In the genomic region with DNA sequence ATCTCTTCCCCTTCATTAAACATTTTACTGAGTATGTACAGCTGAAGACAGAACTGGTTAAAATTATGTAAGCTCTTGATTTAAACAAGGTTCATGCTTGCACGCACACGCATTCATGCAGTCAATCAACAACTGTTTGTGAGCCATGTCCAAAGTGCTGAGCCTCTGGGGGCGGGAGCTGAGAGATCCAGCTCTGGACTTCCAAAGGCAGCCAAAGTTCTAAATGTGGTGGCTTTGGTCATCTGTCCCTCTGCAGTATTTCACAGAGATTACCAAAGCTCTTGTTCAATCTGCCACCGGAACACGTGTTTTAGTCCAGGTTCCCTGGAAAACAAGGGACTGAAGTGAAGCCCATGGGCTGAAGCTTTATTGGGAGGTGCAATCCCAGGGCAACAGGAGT, we compare ENCODE assay signal across 19 cellular contexts. TPM values are rescaled to one million over a fixed set of nuclear protein-coding genes. Genes with fewer than 3 reads are reported as not detected.
A peak's percentile ranks its signal among the peaks of the same experiment; 100 is the strongest.
DNase-seq lines count a peak whose midpoint lies in the region; FAIRE-seq and TF ChIP-seq lines count a peak whose summit lies in the region.
"Had no signal": no experiment of that assay in that cellular context is flagged by ENCODE, and none has a peak within 500 bp of the region (broad histone marks: within the 10 kb centered on the region; RNA-seq: fewer than 3 reads in every experiment).

No MANE protein-coding gene starts in this region.

- H3K18ac ChIP-seq in H9 (ENCODE audit: insufficient read length, low read depth, low read length) = no peak overlapping the region

- no peak overlapping the region for H3K27ac Mint-ChIP-seq in H9
- H3K27ac Mint-ChIP-seq: CD4-positive, alpha-beta memory T cell; HFFc6 had no signal

- no peaks in the 10 kb centered on the region for H4K20me1 ChIP-seq in H9 (ENCODE audit: control insufficient read depth, insufficient read depth, insufficient read length)
- no peaks in the 10 kb centered on the region for H4K20me1 ChIP-seq in smooth muscle cell (ENCODE audit: low read depth)
- H4K20me1 ChIP-seq: BLaER1 had no signal

- no peak overlapping the region for H3K4ac ChIP-seq in H9 (ENCODE audit: low read depth, low read length)

- no peak overlapping the region for H2BK120ac ChIP-seq in H9 (ENCODE audit: low read depth, low read length, poor library complexity, severe bottlenecking)

- no peak overlapping the region for H3K4me2 ChIP-seq in H9 (ENCODE audit: insufficient read depth, insufficient read length, low read length)
- peak overlapping the region; percentile 55 for H3K4me2 ChIP-seq in smooth muscle cell
- H3K4me2 ChIP-seq: BLaER1 had no signal

- no peak overlapping the region for H3T11ph ChIP-seq in H9 (ENCODE audit: low read length)

- H3K9me3 ChIP-seq in H9 (ENCODE audit: control insufficient read depth, low read depth, low read length) (no peaks in the 10 kb centered on the region), kidney (ENCODE audit: control insufficient read depth in 1 of 2, low read length in 2 of 2) (no peaks in the 10 kb centered on the region), smooth muscle cell (replicated peaks; ENCODE audit: low read depth) (no peaks in the 10 kb centered on the region)
- H3K9me3 ChIP-seq: BLaER1, SJSA1 had no signal

- H2AFZ ChIP-seq in H9 (ENCODE audit: low read length) (no peak overlapping the region), smooth muscle cell (ENCODE audit: low read depth) (no peak overlapping the region)

- no peak overlapping the region for H2BK12ac ChIP-seq in H9 (ENCODE audit: insufficient read length, low read depth, low read length)

- H2AK5ac ChIP-seq in H9 (ENCODE audit: insufficient read length, low read length) = no peak overlapping the region

- no peaks in the 10 kb centered on the region; the same call in 1 of the 2 replicates for H3K4me1 ChIP-seq in H9 (ENCODE audit: insufficient read depth, low read length)
- no peaks in the 10 kb centered on the region for H3K4me1 ChIP-seq in kidney (ENCODE audit: control insufficient read depth in 1 of 2, insufficient read depth in 1 of 2, low read depth in 1 of 2, low read length in 2 of 2)
- no peaks in the 10 kb centered on the region for H3K4me1 ChIP-seq in smooth muscle cell (ENCODE audit: low read depth)
- H3K4me1 ChIP-seq: SJSA1 had no signal

- H3K56ac ChIP-seq in H9 (ENCODE audit: insufficient read length, low read depth, low read length) = no peak overlapping the region

- no peak overlapping the region for H3K4me3 Mint-ChIP-seq in H9
- H3K4me3 Mint-ChIP-seq: CD4-positive, alpha-beta memory T cell; HFFc6 had no signal

- no peak overlapping the region for H2BK15ac ChIP-seq in H9 (ENCODE audit: low read depth, low read length)

- H3K9me3 Mint-ChIP-seq in H9 = peaks cover 3% of the 10 kb centered on the region in 2 experiments; a peak in 3 of 5 replicates
- H3K9me3 Mint-ChIP-seq: HFFc6 had no signal

- H3K79me1 ChIP-seq in H9 (ENCODE audit: insufficient read depth, low read depth, low read length, poor library complexity, severe bottlenecking) = no peaks in the 10 kb centered on the region

- H3K4me1 Mint-ChIP-seq in H9 = peaks cover 16 to 23% of the 10 kb centered on the region in 2 experiments
- H3K4me1 Mint-ChIP-seq: CD4-positive, alpha-beta memory T cell had no signal

- no peak for DNase-seq in H9
- DNase-seq in dorsolateral prefrontal cortex = no peak
- DNase-seq in kidney = peak; percentile 37
- DNase-seq in smooth muscle cell (lab: John Stamatoyannopoulos, UW; ENCODE audit: unreplicated experiment) = no peak
- no peak for DNase-seq in HUDEP-2 (lab: John Stamatoyannopoulos, UW; ENCODE audit: unreplicated experiment in 76 of 76)
- DNase-seq in A172 (ENCODE audit: low spot score) = no peak
- no peak for DNase-seq in activated naive CD4-positive, alpha-beta T cell treated with Interleukin-2 at 50 U/mL for 16 hours
- DNase-seq: CD4-positive, alpha-beta memory T cell; GF-D8; HFFc6; IMR-90; Karpas-422; NCI-H1417 treated with DMSO at 0.1 percent for 48 hours; NCI-H1930; NCI-H526; PC-3 had no signal

- no peaks in the 10 kb centered on the region for H3F3A ChIP-seq in smooth muscle cell (ENCODE audit: low read depth)

- no peak overlapping the region for H4K8ac ChIP-seq in H9 (replicated peaks; ENCODE audit: insufficient read length, low read depth, low read length)

- H3K27me3 Mint-ChIP-seq in H9 (ENCODE audit: low read depth) = peaks cover 13% of the 10 kb centered on the region

- no peak overlapping the region for H4K91ac ChIP-seq in H9 (ENCODE audit: insufficient read length, low read depth, low read length)

- no peak for TF ChIP-seq CTCF in H9 (conservative IDR thresholded peaks at IDR 0.05)
- TF ChIP-seq CTCF in dorsolateral prefrontal cortex (IDR thresholded peaks at IDR 0.05 in 54 of 56, conservative IDR thresholded peaks at IDR 0.05 in 2 of 56; ENCODE audit: low read depth in 1 of 56, partially characterized antibody in 56 of 56) = no peak
- no peak for TF ChIP-seq CTCF in kidney (IDR thresholded peaks at IDR 0.05; ENCODE audit: borderline replicate concordance, extremely low read depth, insufficient read depth)
- no peak for TF ChIP-seq CTCF in smooth muscle cell (IDR thresholded peaks at IDR 0.05; ENCODE audit: borderline replicate concordance, insufficient read depth, poor library complexity, severe bottlenecking)

- H3K79me2 ChIP-seq in H9 (ENCODE audit: insufficient read depth, low read length) = no peaks in the 10 kb centered on the region
- no peaks in the 10 kb centered on the region for H3K79me2 ChIP-seq in smooth muscle cell (ENCODE audit: low read depth)

- no peak overlapping the region for H4K5ac ChIP-seq in H9 (ENCODE audit: insufficient read length, low read depth, low read length)

- intact Hi-C loops in dorsolateral prefrontal cortex (cut with DNase I) = no loop called here
- intact Hi-C loops in kidney (cut with DNase I) = no loop called here

- H2BK20ac ChIP-seq in H9 (ENCODE audit: low read depth, low read length, poor library complexity, severe bottlenecking) = no peak overlapping the region

- no peak for FAIRE-seq in kidney (lab: Jason Lieb, UNC)
- FAIRE-seq: H54 had no signal

- no peak overlapping the region for H3K4me3 ChIP-seq in dorsolateral prefrontal cortex
- no peak overlapping the region for H3K4me3 ChIP-seq in kidney (ENCODE audit: low read length in 2 of 2)
- H3K4me3 ChIP-seq in smooth muscle cell = no peak overlapping the region
- H3K4me3 ChIP-seq: BLaER1, SJSA1 had no signal

- WGBS in H9 (ENCODE audit: extremely low coverage, insufficient read length, low lambda C conversion rate) = no CpG with 5 or more reads among the region's 5 CpGs
- 37% methylated on average over 5 of the region's 5 CpGs for WGBS in smooth muscle cell (ENCODE audit: low lambda C conversion rate)

- H3K27ac ChIP-seq in H9 (ENCODE audit: insufficient read length, low read depth, low read length) (no peak overlapping the region), dorsolateral prefrontal cortex (peak overlapping the region in 31 of 59 donors; percentile 1 to 80 (median 52)), kidney (ENCODE audit: low read depth in 2 of 2, low read length in 2 of 2) (no peak overlapping the region), smooth muscle cell (ENCODE audit: low read depth) (peak overlapping the region; percentile 2)
- H3K27ac ChIP-seq: BLaER1, SJSA1 had no signal

- H3K14ac ChIP-seq in H9 (ENCODE audit: insufficient read depth, low read length) = 0 out of 2 replicates have a peak overlapping the region, but pooled peaks have one; percentile 55

- no peak overlapping the region for H2BK5ac ChIP-seq in H9 (ENCODE audit: insufficient read length, low read length)

- no peaks in the 10 kb centered on the region for H3K23me2 ChIP-seq in H9 (ENCODE audit: insufficient read length, low read depth, low read length, poor library complexity, severe bottlenecking)

- no peak overlapping the region for H3K23ac ChIP-seq in H9 (ENCODE audit: insufficient read length, low read depth, low read length)

- H3K27me3 ChIP-seq in H9 (ENCODE audit: insufficient read depth, low read length) = no peaks in the 10 kb centered on the region
- H3K27me3 ChIP-seq in dorsolateral prefrontal cortex = peaks cover 0 to 2% (median 0%) of the 10 kb centered on the region in 45 donors
- H3K27me3 ChIP-seq in smooth muscle cell (ENCODE audit: low read depth) = no peaks in the 10 kb centered on the region
- H3K27me3 ChIP-seq: BLaER1 had no signal

- peaks cover 0 to 2% (median 0%) of the 10 kb centered on the region in 3 experiments; a peak in 1 of 7 replicates for H3K36me3 Mint-ChIP-seq in H9 (ENCODE audit: insufficient read depth in 1 of 3, low read depth in 3 of 3)
- H3K36me3 Mint-ChIP-seq: CD4-positive, alpha-beta memory T cell had no signal

- H3K36me3 ChIP-seq in kidney (ENCODE audit: control insufficient read depth in 1 of 2, insufficient read depth in 2 of 2, low read length in 2 of 2) (no peaks in the 10 kb centered on the region), smooth muscle cell (ENCODE audit: low read depth) (no peaks in the 10 kb centered on the region)
- H3K36me3 ChIP-seq: BLaER1, SJSA1 had no signal

- H3K9ac ChIP-seq in H9 (ENCODE audit: extremely low read depth, insufficient read length, low read length) (no peak overlapping the region), kidney (ENCODE audit: low read length in 2 of 2) (no peak overlapping the region), smooth muscle cell (ENCODE audit: low read depth) (no peak overlapping the region)
- H3K9ac ChIP-seq: BLaER1 had no signal

RNA-seq across cellular contexts. Expression of a gene that starts 52.4 kb away (rescaled TPM):
- total RNA-seq in H9 (2021) = 145 and 146 TPM in 2 replicates
- total RNA-seq in dorsolateral prefrontal cortex = 10 to 100 TPM; 22.5 to 70.1 (median 45.4) TPM
- total RNA-seq in kidney = 44.9 TPM
- 40.0 TPM for polyA plus RNA-seq in kidney (ENCODE audit: insufficient read depth, low read depth, low replicate concordance)
- 24.0 and 47.1 TPM in 2 replicates for total RNA-seq in smooth muscle cell
- 96.9 and 99.0 TPM in 2 replicates for polyA plus RNA-seq in smooth muscle cell
- 51.2 and 62.6 TPM in 2 replicates for total RNA-seq in A172 (2014; rRNA removed; shearing (Covaris generic))

Comparison
In these comparisons a context has a peak if more than half of its experiments do, and no peak if none do; other contexts are left out.
1. H3K27ac ChIP-seq: peak in dorsolateral prefrontal cortex (31 of 59) and smooth muscle cell (single experiment); none in H9 (single experiment) and kidney (0 of 2).